In the genomic region with DNA sequence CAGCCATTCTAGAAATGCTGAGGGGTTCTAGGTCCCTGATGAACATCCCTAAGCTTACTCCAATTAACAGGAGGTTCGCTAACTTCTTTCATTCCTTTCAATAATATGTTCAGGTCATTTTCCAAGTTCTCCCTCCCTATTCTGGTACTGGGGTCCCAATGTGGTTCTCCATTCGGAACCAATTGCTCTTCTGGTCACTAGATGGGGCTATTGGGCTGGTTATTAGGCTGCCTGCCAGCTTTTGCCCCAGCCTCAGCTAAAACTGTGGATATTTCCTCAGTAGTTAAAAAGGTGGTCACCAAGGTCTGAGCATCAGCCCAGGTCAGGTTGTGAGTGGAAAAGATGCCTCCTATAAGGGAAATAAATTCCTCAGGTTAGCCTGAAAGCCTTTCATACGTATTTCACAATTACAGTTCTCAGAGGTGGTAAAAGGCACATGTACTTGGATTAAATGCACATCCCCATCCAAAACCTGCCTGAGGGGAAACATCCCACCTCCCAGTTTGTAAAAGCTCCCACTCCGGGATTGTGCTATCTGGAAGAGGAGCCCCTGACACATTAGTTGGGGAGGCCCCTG, we compare ENCODE assay signal across 7 cellular contexts.
DNase-seq lines count a peak whose midpoint lies in the region; ATAC-seq lines count a peak whose summit lies in the region.

No MANE protein-coding gene starts in this region.

- H3K36me3 Mint-ChIP-seq in naive thymus-derived CD8-positive, alpha-beta T cell: no peaks in the 10 kb centered on the region

- DNase-seq in GM04504 (ENCODE audit: low read depth) (peak; percentile 17), HuH-7 (ENCODE audit: low spot score) (peak; percentile 27), amniotic stem cell (lab: John Stamatoyannopoulos, UW) (peak; percentile 28), left colon (peak in 1 of 2 donors; percentile 9)
- DNase-seq in naive thymus-derived CD8-positive, alpha-beta T cell: no peak

- ATAC-seq in GM19463 (IDR thresholded peaks at IDR 0.05; ENCODE audit: unreplicated experiment) (peak; percentile 65), left colon (peak; percentile 44), HG03280 (IDR thresholded peaks at IDR 0.05; ENCODE audit: unreplicated experiment) (no peak)
- ATAC-seq in naive thymus-derived CD8-positive, alpha-beta T cell: no peak

- intact Hi-C loops in left colon (cut with DNase I, micrococcal nuclease): no loop called here

- H3K4me3 Mint-ChIP-seq in naive thymus-derived CD8-positive, alpha-beta T cell: no peak overlapping the region

- POLR2A ChIA-PET in naive thymus-derived CD8-positive, alpha-beta T cell (lab: Charles Lee): no interaction called here

- peaks cover 0 to 3% (median 0%) of the 10 kb centered on the region in 5 donors for H3K27me3 Mint-ChIP-seq in naive thymus-derived CD8-positive, alpha-beta T cell

- H3K27ac Mint-ChIP-seq in naive thymus-derived CD8-positive, alpha-beta T cell: no peak overlapping the region

- peaks cover 0 to 4% (median 0%) of the 10 kb centered on the region in 9 donors for H3K9me3 Mint-ChIP-seq in naive thymus-derived CD8-positive, alpha-beta T cell

- H3K4me1 Mint-ChIP-seq in naive thymus-derived CD8-positive, alpha-beta T cell: no peaks in the 10 kb centered on the region

Comparison
In these comparisons a context has a peak if more than half of its experiments do, and no peak if none do; other contexts are left out.
1. DNase-seq: peak in GM04504 (single experiment), HuH-7 (single experiment) and amniotic stem cell (single experiment); none in naive thymus-derived CD8-positive, alpha-beta T cell (0 of 10).
2. ATAC-seq: peak in GM19463 (single experiment) and left colon (single experiment); none in HG03280 (single experiment) and naive thymus-derived CD8-positive, alpha-beta T cell (0 of 2).